ENCODE assay signal across 9 cellular contexts in the genomic region with DNA sequence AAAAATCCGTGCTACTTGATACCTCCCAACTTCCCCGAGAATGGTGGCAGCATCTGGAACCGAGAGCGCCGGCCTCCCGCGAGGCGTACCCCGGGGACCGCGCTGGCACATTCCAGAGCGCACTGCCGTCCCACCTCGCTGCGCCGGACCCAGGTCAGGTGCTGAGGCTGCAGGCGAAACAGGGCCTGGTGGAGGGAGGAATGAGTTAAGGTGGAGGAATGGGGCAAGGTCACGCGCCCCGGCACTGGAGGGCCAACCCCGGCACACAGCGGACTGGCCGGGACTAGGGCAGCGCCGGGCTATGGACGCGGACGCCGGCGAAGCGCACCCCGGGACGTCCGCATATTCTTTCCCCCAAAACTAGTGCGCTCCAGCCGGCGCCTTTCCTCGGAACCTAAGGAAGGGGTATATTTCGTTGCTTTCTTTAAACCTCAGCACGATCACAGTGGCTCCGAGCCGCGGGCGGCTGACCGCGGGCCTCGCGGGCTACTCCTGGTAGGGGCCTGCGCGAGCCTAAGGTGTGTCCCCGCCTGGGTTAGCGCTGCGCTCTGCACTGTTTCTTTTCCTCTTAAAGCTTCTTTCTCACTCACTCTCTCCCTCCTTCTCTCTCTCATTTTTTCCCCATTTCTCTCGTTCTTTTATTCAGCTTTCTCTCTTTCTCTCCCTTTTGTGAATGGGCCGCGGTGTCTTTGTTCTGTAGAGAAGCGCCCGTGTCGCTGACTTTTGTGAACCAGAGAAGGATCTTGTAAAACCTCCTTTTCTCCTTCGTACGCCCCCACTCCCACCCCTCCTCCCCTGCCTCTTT. TPM values are rescaled to one million over a fixed set of nuclear protein-coding genes. Genes with fewer than 3 reads are reported as not detected.
DNase-seq lines count a peak whose midpoint lies in the region; ATAC-seq and TF ChIP-seq lines count a peak whose summit lies in the region.
"Had no signal": no experiment of that assay in that cellular context is flagged by ENCODE, and none has a peak within 500 bp of the region (broad histone marks: within the 10 kb centered on the region; RNA-seq: fewer than 3 reads in every experiment).

No MANE protein-coding gene starts in this region.

- H3K27me3 ChIP-seq in Karpas-422 (ENCODE audit: low read length): no peaks in the 10 kb centered on the region

- H3K9me3 ChIP-seq in Karpas-422 (ENCODE audit: low read length): no peaks in the 10 kb centered on the region

- TF ChIP-seq CTCF in GM13976 (IDR thresholded peaks at IDR 0.05; ENCODE audit: borderline replicate concordance, control extremely low read depth, extremely low read depth, insufficient read depth, missing control alignments): no peak

- peaks cover 92% of the 10 kb centered on the region for H3K27me3 Mint-ChIP-seq in activated naive CD8-positive, alpha-beta T cell treated with anti-CD3 and anti-CD28 coated beads for 36 hours
- peaks cover 34% of the 10 kb centered on the region for H3K27me3 Mint-ChIP-seq in memory B cell

- no peaks in the 10 kb centered on the region for H3K9me2 ChIP-seq in Karpas-422 (replicated peaks; ENCODE audit: insufficient read depth, low read length)

- peaks cover 22% of the 10 kb centered on the region for H3K36me3 Mint-ChIP-seq in activated naive CD8-positive, alpha-beta T cell treated with anti-CD3 and anti-CD28 coated beads for 36 hours
- peaks cover 20% of the 10 kb centered on the region for H3K36me3 Mint-ChIP-seq in memory B cell

- peaks cover 23% of the 10 kb centered on the region for H3K4me1 ChIP-seq in Karpas-422 (ENCODE audit: low read length)

- H3K27ac Mint-ChIP-seq in activated naive CD8-positive, alpha-beta T cell treated with anti-CD3 and anti-CD28 coated beads for 36 hours: no peak overlapping the region
- no peak overlapping the region for H3K27ac Mint-ChIP-seq in memory B cell

- peaks cover 45% of the 10 kb centered on the region for H3K4me1 Mint-ChIP-seq in activated naive CD8-positive, alpha-beta T cell treated with anti-CD3 and anti-CD28 coated beads for 36 hours
- peaks cover 29% of the 10 kb centered on the region for H3K4me1 Mint-ChIP-seq in memory B cell

- peaks cover 14% of the 10 kb centered on the region for H3K79me2 ChIP-seq in Karpas-422 (ENCODE audit: low read length)

- H3K9me3 Mint-ChIP-seq in activated naive CD8-positive, alpha-beta T cell treated with anti-CD3 and anti-CD28 coated beads for 36 hours: no peaks in the 10 kb centered on the region
- peaks cover 1% of the 10 kb centered on the region for H3K9me3 Mint-ChIP-seq in memory B cell

- in situ Hi-C loops in GM13976 (cut with MboI; ENCODE audit: low sequenced_read_pairs, unreplicated experiment): loop anchor here (25.0 kb wide), 2 partner anchors 261 to 586 kb away; no protein-coding TSS in a partner anchor

- peak overlapping the region; percentile 59 for H3K4me3 Mint-ChIP-seq in activated naive CD8-positive, alpha-beta T cell treated with anti-CD3 and anti-CD28 coated beads for 36 hours
- H3K4me3 Mint-ChIP-seq in memory B cell: peak overlapping the region; percentile 69

- no peak overlapping the region for H3K4me3 ChIP-seq in Karpas-422 (ENCODE audit: low read length)

- no peak overlapping the region for H3K9ac ChIP-seq in Karpas-422 (ENCODE audit: low read length)

- H3K4me2 ChIP-seq in Karpas-422 (ENCODE audit: low read depth, low read length, poor library complexity, severe bottlenecking): no peak overlapping the region

- no peak overlapping the region for H3K27ac ChIP-seq in Karpas-422 (ENCODE audit: low read length)

- no peaks in the 10 kb centered on the region for H3K36me3 ChIP-seq in Karpas-422 (ENCODE audit: insufficient read depth, low read length)

- no peak for ATAC-seq in memory B cell (ENCODE audit: low read depth)

- DNase-seq in AG20443 (ENCODE audit: low spot score) (peak; percentile 27), GM13976 (ENCODE audit: low spot score) (peak; percentile 37), memory B cell (ENCODE audit: low spot score in 2 of 2) (peak; percentile 10 to 24), cerebellum (ENCODE audit: low spot score) (no peak), Karpas-422 (no peak), nucleus accumbens (lab: John Stamatoyannopoulos, UW) (no peak)
- DNase-seq in activated naive CD8-positive, alpha-beta T cell treated with anti-CD3 and anti-CD28 coated beads for 36 hours: no peak
- DNase-seq in effector CD4-positive, alpha-beta T cell: no peak
- DNase-seq: activated effector memory CD4-positive, alpha-beta T cell treated with Interleukin-2 at 50 U/mL for 16 hours had no signal

- no peak overlapping the region for H2AFZ ChIP-seq in Karpas-422 (ENCODE audit: low read length)

- H4K20me1 ChIP-seq in Karpas-422 (ENCODE audit: insufficient read depth, low read depth, low read length): no peaks in the 10 kb centered on the region

RNA-seq across cellular contexts. Expression of gene OTX1, which starts 2.1 kb away (rescaled TPM):
- total RNA-seq in activated naive CD8-positive, alpha-beta T cell treated with anti-CD3 and anti-CD28 coated beads for 36 hours: not detected
- total RNA-seq in cerebellum: not detected
- 1.9 and 6.4 TPM in 2 replicates for total RNA-seq in Karpas-422 (2014; rRNA removed; shearing (Covaris generic); ENCODE audit: low replicate concordance)

Comparison
In these comparisons a context has a peak if more than half of its experiments do, and no peak if none do; other contexts are left out.
1. DNase-seq: peak in AG20443 (single experiment), GM13976 (single experiment) and memory B cell (2 of 2); none in activated naive CD8-positive, alpha-beta T cell treated with anti-CD3 and anti-CD28 coated beads for 36 hours (single experiment), cerebellum (single experiment), Karpas-422 (single experiment), nucleus accumbens (0 of 56) and effector CD4-positive, alpha-beta T cell (single experiment).